25 cellular contexts compared by ENCODE assay signal in the genomic region with DNA sequence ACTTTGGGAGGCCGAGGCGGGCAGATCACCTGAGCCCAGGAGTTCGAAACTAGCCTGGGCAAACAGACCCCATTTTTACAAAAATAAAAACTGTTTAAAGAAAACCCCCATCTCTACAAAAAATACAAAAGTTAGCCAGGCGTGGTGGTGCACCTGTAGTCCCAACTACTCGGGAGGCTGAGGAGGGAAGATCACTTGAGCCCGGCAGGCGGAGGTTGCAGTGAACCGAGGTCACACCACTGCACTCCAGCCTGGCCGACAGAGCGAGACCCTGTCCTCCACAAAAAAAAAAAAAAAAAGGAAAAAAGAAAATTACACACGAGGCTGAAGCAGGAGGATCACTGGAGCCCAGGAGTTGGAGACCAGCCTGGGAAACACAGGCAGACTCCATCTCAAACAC. TPM values are rescaled to one million over a fixed set of nuclear protein-coding genes. Genes with fewer than 3 reads are reported as not detected.
DNase-seq lines count a peak whose midpoint lies in the region; ATAC-seq and TF ChIP-seq lines count a peak whose summit lies in the region.
"Had no signal": no experiment of that assay in that cellular context is flagged by ENCODE, and none has a peak within 500 bp of the region (broad histone marks: within the 10 kb centered on the region; RNA-seq: fewer than 3 reads in every experiment).

No MANE protein-coding gene starts in this region.

- H3K27ac ChIP-seq in BLaER1 (no peak overlapping the region), HCT116 (ENCODE audit: low read depth, low read length) (peak overlapping the region; percentile 78)
- H3K27ac ChIP-seq: vagina had no signal

- H3K36me3 ChIP-seq in BLaER1 (peaks cover 35% of the 10 kb centered on the region), HCT116 (ENCODE audit: control insufficient read depth in 1 of 2, insufficient read depth in 2 of 2, low read length in 2 of 2) (peaks cover 0 to 13% of the 10 kb centered on the region in 2 experiments; a peak in 1 of 4 replicates)
- H3K36me3 ChIP-seq: vagina had no signal

- H3K9me3 ChIP-seq in BLaER1 = peaks cover 7% of the 10 kb centered on the region
- H3K9me3 ChIP-seq in HCT116 (ENCODE audit: control insufficient read depth in 1 of 2, insufficient read depth in 1 of 2, low read depth in 1 of 2, low read length in 2 of 2) = 0 out of 4 replicates have a peak, but pooled peaks cover 0 to under 1% of the 10 kb centered on the region in 2 experiments
- H3K9me3 ChIP-seq: vagina had no signal

- H3K27ac Mint-ChIP-seq in dendritic cell treated with granulocyte-macrophage colony-stimulating factor and Interleukin-4, amounts not matched to agents 40 ng/mL and 50 ng/mL, for 4 days = peak overlapping the region; percentile 58
- no peak overlapping the region for H3K27ac Mint-ChIP-seq in neural crest cell (ENCODE audit: unreplicated experiment)
- H3K27ac Mint-ChIP-seq: activated B cell treated with CpG ODN at 0.5 μM for 24 hours; activated CD4-positive, alpha-beta memory T cell treated with anti-CD3 and anti-CD28 coated beads for 36 hours; B cell had no signal

- peak overlapping the region; percentile 94 for H3K4me2 ChIP-seq in BLaER1
- peak overlapping the region; percentile 94 for H3K4me2 ChIP-seq in HCT116 (ENCODE audit: low read length)

- peaks cover 70% of the 10 kb centered on the region for H3K4me1 Mint-ChIP-seq in dendritic cell treated with granulocyte-macrophage colony-stimulating factor and Interleukin-4, amounts not matched to agents 40 ng/mL and 50 ng/mL, for 4 days (ENCODE audit: low read depth)
- peaks cover 52% of the 10 kb centered on the region for H3K4me1 Mint-ChIP-seq in neural crest cell

- TF ChIP-seq RAD21 in HCT116 (IDR thresholded peaks at IDR 0.05; ENCODE audit: low read depth) = no peak

- no peaks in the 10 kb centered on the region for H3K27me3 ChIP-seq in BLaER1
- no peaks in the 10 kb centered on the region for H3K27me3 ChIP-seq in HCT116 (ENCODE audit: insufficient read depth, low read length)
- H3K27me3 ChIP-seq: vagina had no signal

- H3K4me3 Mint-ChIP-seq in dendritic cell treated with granulocyte-macrophage colony-stimulating factor and Interleukin-4, amounts not matched to agents 40 ng/mL and 50 ng/mL, for 4 days = no peak overlapping the region
- peak overlapping the region; percentile 77 for H3K4me3 Mint-ChIP-seq in neural crest cell
- H3K4me3 Mint-ChIP-seq: activated B cell treated with CpG ODN at 0.5 μM for 24 hours; B cell; stimulated activated memory B cell treated with anti-CD40 and anti-IgM and Interleukin-4, amounts not matched to agents 10 μg/mL and 1 μg/mL and 100 μg/mL, for 72 hours had no signal

- CTCF ChIA-PET in HCT116 (lab: Charles Lee) = interaction anchor here (1.1 kb wide), 1 partner anchor 14 kb away, joined by 5 read pairs; no protein-coding TSS in a partner anchor

- ATAC-seq in HCT116 (no peak), Right ventricle myocardium superior (ENCODE audit: poor library complexity) (no peak), GM21786 (IDR thresholded peaks at IDR 0.05; ENCODE audit: unreplicated experiment) (no peak)
- ATAC-seq: Right ventricle myocardium inferior; stimulated activated memory B cell treated with anti-CD40 and anti-IgM and Interleukin-4, amounts not matched to agents 10 μg/mL and 1 μg/mL and 100 μg/mL, for 72 hours had no signal

- H2AFZ ChIP-seq in HCT116 (ENCODE audit: low read depth, low read length, poor library complexity, severe bottlenecking) = no peak overlapping the region

- H3K36me3 Mint-ChIP-seq in dendritic cell treated with granulocyte-macrophage colony-stimulating factor and Interleukin-4, amounts not matched to agents 40 ng/mL and 50 ng/mL, for 4 days (ENCODE audit: low read depth) = peaks cover 30% of the 10 kb centered on the region
- H3K36me3 Mint-ChIP-seq in neural crest cell (ENCODE audit: low read depth) = peaks cover 35% of the 10 kb centered on the region

- H3K27me3 Mint-ChIP-seq in dendritic cell treated with granulocyte-macrophage colony-stimulating factor and Interleukin-4, amounts not matched to agents 40 ng/mL and 50 ng/mL, for 4 days = no peaks in the 10 kb centered on the region
- H3K27me3 Mint-ChIP-seq in neural crest cell (ENCODE audit: low read depth) = peaks cover 3% of the 10 kb centered on the region
- H3K27me3 Mint-ChIP-seq: activated B cell treated with CpG ODN at 0.5 μM for 24 hours; activated CD4-positive, alpha-beta memory T cell treated with anti-CD3 and anti-CD28 coated beads for 36 hours; B cell; stimulated activated memory B cell treated with anti-CD40 and anti-IgM and Interleukin-4, amounts not matched to agents 10 μg/mL and 1 μg/mL and 100 μg/mL, for 72 hours had no signal

- no peaks in the 10 kb centered on the region for H3K9me3 Mint-ChIP-seq in dendritic cell treated with granulocyte-macrophage colony-stimulating factor and Interleukin-4, amounts not matched to agents 40 ng/mL and 50 ng/mL, for 4 days
- H3K9me3 Mint-ChIP-seq in neural crest cell = peaks cover 18% of the 10 kb centered on the region
- H3K9me3 Mint-ChIP-seq: activated B cell treated with CpG ODN at 0.5 μM for 24 hours had no signal

- intact Hi-C loops in HCT116 (cut with micrococcal nuclease) = no loop called here
- intact Hi-C loops in dendritic cell treated with granulocyte-macrophage colony-stimulating factor and Interleukin-4, amounts not matched to agents 40 ng/mL and 50 ng/mL, for 4 days (cut with micrococcal nuclease) = no loop called here
- intact Hi-C loops in Right ventricle myocardium superior (cut with DNase I) = no loop called here

- no peak for TF ChIP-seq CTCF in HCT116 (IDR thresholded peaks at IDR 0.05 in 2 of 3, conservative IDR thresholded peaks at IDR 0.05 in 1 of 3; ENCODE audit: borderline replicate concordance in 1 of 3, insufficient read depth in 1 of 3, low read depth in 2 of 3, low read length in 2 of 3)
- TF ChIP-seq CTCF in neural crest cell (conservative IDR thresholded peaks at IDR 0.05) = no peak

- BruUV-seq in HCT116 (replicated peaks; lab: Mats Ljungman, UMichigan) = no TSS peak

- peaks cover 76% of the 10 kb centered on the region for H4K20me1 ChIP-seq in BLaER1
- H4K20me1 ChIP-seq in HCT116 (ENCODE audit: insufficient read depth) = peaks cover 9% of the 10 kb centered on the region; the same call in 1 of the 2 replicates

- POLR2A ChIA-PET in HCT116 (lab: Charles Lee) = no interaction called here

- H3K4me3 ChIP-seq in BLaER1 (no peak overlapping the region), HCT116 (replicated peaks in 1 of 2; ENCODE audit: low read depth in 1 of 2, low read length in 2 of 2) (peak overlapping the region in 1 of 2 experiments; percentile 79; a peak in 2 of 4 replicates)
- H3K4me3 ChIP-seq: lung, vagina had no signal

- peaks cover 88% of the 10 kb centered on the region for H3K79me2 ChIP-seq in HCT116 (ENCODE audit: insufficient read depth, low read length)

- RAD21 ChIA-PET in HCT116 (lab: Charles Lee; ENCODE audit: low non-redundant PET in 1 of 2, low total read pairs in 2 of 2, uncharacterized antibody in 2 of 2, unreplicated experiment in 2 of 2) = no interaction called here

- peaks cover 58% of the 10 kb centered on the region for H3K4me1 ChIP-seq in BLaER1
- H3K4me1 ChIP-seq in HCT116 (ENCODE audit: control insufficient read depth in 1 of 2, insufficient read depth in 2 of 2, low read length in 2 of 2) = peaks cover 30 to 46% of the 10 kb centered on the region in 2 experiments

- H3K9ac ChIP-seq in BLaER1 (no peak overlapping the region), HCT116 (ENCODE audit: low read length) (peak overlapping the region; percentile 75; the same call in 1 of the 2 replicates)

- TF ChIP-seq POLR2A in HCT116 (IDR thresholded peaks at IDR 0.05; ENCODE audit: borderline replicate concordance, extremely low read depth, insufficient read depth, insufficient read length) = no peak

- no peak for DNase-seq in HCT116 (ENCODE audit: low read depth, low spot score)
- no peak for DNase-seq in neural crest cell (ENCODE audit: low read depth, low spot score)
- no peak for DNase-seq in Right ventricle myocardium superior
- DNase-seq in NCI-H524 treated with DMSO at 0.1 percent for 48 hours (lab: John Stamatoyannopoulos, UW) = no peak
- no peak for DNase-seq in dedifferentiated amniotic fluid mesenchymal stem cell (ENCODE audit: extremely low spot score)
- DNase-seq: activated B cell treated with CpG ODN at 0.5 μM for 24 hours; activated CD4-positive, alpha-beta memory T cell treated with anti-CD3 and anti-CD28 coated beads for 36 hours; activated T-cell treated with anti-CD3 and anti-CD28 coated beads for 4 hours; amniotic stem cell; cortex of kidney; EL; kidney glomerular epithelial cell; NCI-H1417 treated with DMSO at 0.1 percent for 48 hours; NCI-H2081 treated with DMSO at 0.1 percent for 48 hours; NCI-H82; stimulated activated CD4-positive, alpha-beta T cell treated with anti-CD3 and anti-CD28 coated beads, Interleukin-2, amount 100 ng/mL, for 48 hours; T-helper 9 cell had no signal

- H3K9me2 ChIP-seq in HCT116 (ENCODE audit: insufficient read depth) = no peaks in the 10 kb centered on the region

TF ChIP-seq in HCT116, 20 proteins besides CTCF, POLR2A, EP300 and RAD21 (continues in another document):
- TF ChIP-seq, protein P1, sequence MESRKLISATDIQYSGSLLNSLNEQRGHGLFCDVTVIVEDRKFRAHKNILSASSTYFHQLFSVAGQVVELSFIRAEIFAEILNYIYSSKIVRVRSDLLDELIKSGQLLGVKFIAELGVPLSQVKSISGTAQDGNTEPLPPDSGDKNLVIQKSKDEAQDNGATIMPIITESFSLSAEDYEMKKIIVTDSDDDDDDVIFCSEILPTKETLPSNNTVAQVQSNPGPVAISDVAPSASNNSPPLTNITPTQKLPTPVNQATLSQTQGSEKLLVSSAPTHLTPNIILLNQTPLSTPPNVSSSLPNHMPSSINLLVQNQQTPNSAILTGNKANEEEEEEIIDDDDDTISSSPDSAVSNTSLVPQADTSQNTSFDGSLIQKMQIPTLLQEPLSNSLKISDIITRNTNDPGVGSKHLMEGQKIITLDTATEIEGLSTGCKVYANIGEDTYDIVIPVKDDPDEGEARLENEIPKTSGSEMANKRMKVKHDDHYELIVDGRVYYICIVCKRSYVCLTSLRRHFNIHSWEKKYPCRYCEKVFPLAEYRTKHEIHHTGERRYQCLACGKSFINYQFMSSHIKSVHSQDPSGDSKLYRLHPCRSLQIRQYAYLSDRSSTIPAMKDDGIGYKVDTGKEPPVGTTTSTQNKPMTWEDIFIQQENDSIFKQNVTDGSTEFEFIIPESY (IDR thresholded peaks at IDR 0.05; ENCODE audit: extremely low read depth, insufficient replicate concordance, low read length) = no peak
- TF ChIP-seq SIN3A (IDR thresholded peaks at IDR 0.05; ENCODE audit: low read depth) (no peak), TCF7L2 (IDR thresholded peaks at IDR 0.05; ENCODE audit: borderline replicate concordance, extremely low read depth, insufficient read depth, insufficient read length) (no peak), CEBPB (IDR thresholded peaks at IDR 0.05; ENCODE audit: low read depth) (no peak), SRF (IDR thresholded peaks at IDR 0.05; ENCODE audit: low read depth) (no peak), FOSL1 (IDR thresholded peaks at IDR 0.05; ENCODE audit: low read depth) (no peak)

RNA-seq across cellular contexts. Expression of a gene that starts 3.2 kb away (rescaled TPM):
- total RNA-seq in HCT116 (2021; ENCODE audit: unreplicated experiment) (33.1 TPM), neural crest cell (79.3 and 80.8 TPM in 2 replicates), Right ventricle myocardium superior (18.3 TPM)
- 17.8 and 18.1 TPM in 2 replicates for polyA plus RNA-seq in HCT116 (2012)

RNA-seq across cellular contexts. Expression of a gene that starts 57.1 kb away (rescaled TPM):
- total RNA-seq in HCT116 (2021; ENCODE audit: unreplicated experiment) = 54.8 TPM
- polyA plus RNA-seq in HCT116 (2012) = 37.7 and 48.4 TPM in 2 replicates
- total RNA-seq in neural crest cell = 49.3 and 51.9 TPM in 2 replicates
- total RNA-seq in Right ventricle myocardium superior = 107 TPM
